Comparison of ENCODE assay signal across 8 cellular contexts in genomic region chr12:6375269-6376078, GRCh38. TPM values are rescaled to one million over a fixed set of nuclear protein-coding genes. Genes with fewer than 3 reads are reported as not detected.
DNase-seq lines count a peak whose midpoint lies in the region; ATAC-seq, FAIRE-seq and TF ChIP-seq lines count a peak whose summit lies in the region.

Gene SCNN1A, minus strand, starts transcription at chr12:6375563. Its CDS starts 780 bp downstream, at chr12:6374783.

- no peak for ATAC-seq in GM19395 (IDR thresholded peaks at IDR 0.05; ENCODE audit: unreplicated experiment)
- ATAC-seq in GM21723 (IDR thresholded peaks at IDR 0.05; ENCODE audit: unreplicated experiment) = no peak

- peak within 1 kb of the TSS; percentile 70 for H3K9ac ChIP-seq in keratinocyte (ENCODE audit: control insufficient read depth, extremely low read depth, insufficient read depth, low read length)
- H3K9ac ChIP-seq in subcutaneous abdominal adipose tissue (ENCODE audit: low read length in 5 of 5) = peak within 1 kb of the TSS in 3 of 5 donors; percentile 43 to 59 (median 49)

- no peaks in the 10 kb centered on the region for H3K36me3 Mint-ChIP-seq in T-helper 1 cell treated with Interleukin-12 subunit alpha and Interleukin-12 subunit beta and Interleukin-4 antibody, amounts not matched to agents 30 μg/mL and 1 μg/mL, for 36 hours (ENCODE audit: low read depth)

- H3K27me3 ChIP-seq in WERI-Rb-1 (ENCODE audit: insufficient read depth, low read depth, severe bottlenecking) (no peaks in the 10 kb centered on the region), keratinocyte (ENCODE audit: control insufficient read depth, extremely low read depth, insufficient read depth, low read length) (no peaks in the 10 kb centered on the region), subcutaneous abdominal adipose tissue (ENCODE audit: control insufficient read depth in 5 of 5, insufficient read depth in 4 of 5, low read length in 5 of 5) (no peaks in the 10 kb centered on the region)

- dilution Hi-C loops in keratinocyte (cut with MboI; ENCODE audit: extremely low pct_ligation_motif_present, low sequenced_read_pairs) = no loop called here

- no peaks in the 10 kb centered on the region for H3K9me3 ChIP-seq in WERI-Rb-1 (ENCODE audit: severe bottlenecking)
- no peaks in the 10 kb centered on the region for H3K9me3 ChIP-seq in keratinocyte (ENCODE audit: control insufficient read depth, low read depth, low read length)
- H3K9me3 ChIP-seq in subcutaneous abdominal adipose tissue (ENCODE audit: control insufficient read depth in 5 of 5, low read length in 5 of 5) = no peaks in the 10 kb centered on the region

- no peaks in the 10 kb centered on the region for H3K9me1 ChIP-seq in keratinocyte (ENCODE audit: control insufficient read depth, extremely low read depth, insufficient read depth, low read length)

- peak within 1 kb of the TSS; percentile 50 for H3K27ac ChIP-seq in WERI-Rb-1
- peak within 1 kb of the TSS; percentile 89 for H3K27ac ChIP-seq in keratinocyte (ENCODE audit: control insufficient read depth, insufficient read depth, low read length)
- peak within 1 kb of the TSS; percentile 30 for H3K27ac ChIP-seq in subcutaneous abdominal adipose tissue (ENCODE audit: low read depth, low read length)

- TF ChIP-seq CTCF in WERI-Rb-1 (IDR thresholded peaks at IDR 0.05; ENCODE audit: low read depth, low read length) (no peak), keratinocyte (optimal IDR thresholded peaks at IDR 0.05 in 1 of 3, IDR thresholded peaks at IDR 0.05 in 1 of 3, conservative IDR thresholded peaks at IDR 0.05 in 1 of 3; ENCODE audit: extremely low read depth in 1 of 3, insufficient read depth in 2 of 3, low read length in 3 of 3) (no peak)

- peaks cover 13% of the 10 kb centered on the region for H3K79me2 ChIP-seq in keratinocyte (ENCODE audit: control insufficient read depth, insufficient read depth, low read length)

- no peak within 1 kb of the TSS for H3K4me3 ChIP-seq in WERI-Rb-1 (ENCODE audit: low read depth, low read length)
- peak within 1 kb of the TSS; percentile 7 to 57 (median 45) for H3K4me3 ChIP-seq in keratinocyte (ENCODE audit: control insufficient read depth in 2 of 3, extremely low read depth in 1 of 3, insufficient read depth in 2 of 3, low read depth in 1 of 3, low read length in 3 of 3)
- peak within 1 kb of the TSS in 1 of 5 donors; percentile 20 for H3K4me3 ChIP-seq in subcutaneous abdominal adipose tissue (ENCODE audit: low read depth in 1 of 5, low read length in 5 of 5)

- no peaks in the 10 kb centered on the region for H3K36me3 ChIP-seq in WERI-Rb-1
- no peaks in the 10 kb centered on the region for H3K36me3 ChIP-seq in keratinocyte (ENCODE audit: control insufficient read depth in 2 of 2, extremely low read depth in 1 of 2, insufficient read depth in 2 of 2, low read length in 2 of 2)
- no peaks in the 10 kb centered on the region for H3K36me3 ChIP-seq in subcutaneous abdominal adipose tissue (ENCODE audit: control insufficient read depth in 5 of 5, insufficient read depth in 5 of 5, low read length in 5 of 5)

- H4K20me1 ChIP-seq in keratinocyte (ENCODE audit: control insufficient read depth, extremely low read depth, insufficient read depth, low read length) = no peaks in the 10 kb centered on the region

- peaks cover 26% of the 10 kb centered on the region for H3K4me1 Mint-ChIP-seq in T-helper 1 cell treated with Interleukin-12 subunit alpha and Interleukin-12 subunit beta and Interleukin-4 antibody, amounts not matched to agents 30 μg/mL and 1 μg/mL, for 36 hours (ENCODE audit: low read depth)

- H3K4me1 ChIP-seq in keratinocyte (ENCODE audit: control insufficient read depth, extremely low read depth, insufficient read depth, low read length) = peaks cover 80% of the 10 kb centered on the region
- H3K4me1 ChIP-seq in subcutaneous abdominal adipose tissue (ENCODE audit: control insufficient read depth in 5 of 5, insufficient read depth in 5 of 5, low read length in 5 of 5) = peaks cover 7 to 51% (median 35%) of the 10 kb centered on the region in 5 donors

- no peak for FAIRE-seq in keratinocyte (lab: Jason Lieb, UNC)

- peaks cover 9% of the 10 kb centered on the region for H3K27me3 Mint-ChIP-seq in T-helper 1 cell treated with Interleukin-12 subunit alpha and Interleukin-12 subunit beta and Interleukin-4 antibody, amounts not matched to agents 30 μg/mL and 1 μg/mL, for 36 hours (ENCODE audit: low read depth)

- H3K27ac Mint-ChIP-seq in T-helper 1 cell treated with Interleukin-12 subunit alpha and Interleukin-12 subunit beta and Interleukin-4 antibody, amounts not matched to agents 30 μg/mL and 1 μg/mL, for 36 hours = peak within 1 kb of the TSS; percentile 71

- H3K9me3 Mint-ChIP-seq in T-helper 1 cell treated with Interleukin-12 subunit alpha and Interleukin-12 subunit beta and Interleukin-4 antibody, amounts not matched to agents 30 μg/mL and 1 μg/mL, for 36 hours = no peaks in the 10 kb centered on the region

- no peak for DNase-seq in T-helper 1 cell
- DNase-seq in WERI-Rb-1 = no peak
- no peak for DNase-seq in keratinocyte (ENCODE audit: low read depth, low spot score)
- no peak for DNase-seq in superior temporal gyrus (ENCODE audit: extremely low spot score)

- H3K4me2 ChIP-seq in keratinocyte (ENCODE audit: control insufficient read depth, extremely low read depth, insufficient read depth, low read depth, low read length) = peak within 1 kb of the TSS; percentile 86

- peak within 1 kb of the TSS; percentile 40 for H3K4me3 Mint-ChIP-seq in T-helper 1 cell treated with Interleukin-12 subunit alpha and Interleukin-12 subunit beta and Interleukin-4 antibody, amounts not matched to agents 30 μg/mL and 1 μg/mL, for 36 hours

- peak within 1 kb of the TSS; percentile 42 for H2AFZ ChIP-seq in keratinocyte (ENCODE audit: control insufficient read depth, low read length)

RNA-seq across cellular contexts. Expression of gene SCNN1A, which starts in this region (rescaled TPM):
- polyA plus RNA-seq in keratinocyte = 3.8 to 13.2 TPM (median 11.1 TPM) in 3 replicates
- 21.9 TPM for polyA plus RNA-seq in keratinocyte (2011; ENCODE audit: low read depth)
- polyA plus RNA-seq in keratinocyte (2011; cell fraction: cytosol; rRNA removed) = 4.1 and 4.5 TPM in 2 replicates
- 20.5 and 22.3 TPM in 2 replicates for polyA plus RNA-seq in keratinocyte (2011; cell fraction: nucleus; rRNA removed)
- polyA plus RNA-seq in keratinocyte (2012; ENCODE audit: low replicate concordance) = 12.9 and 30.9 TPM in 2 replicates
- 9.3 to 37.2 TPM (median 15.6 TPM) in 3 replicates for polyA minus RNA-seq in keratinocyte
- 5.0 TPM for polyA minus RNA-seq in keratinocyte (2011; cell fraction: cytosol; rRNA and poly(A)+ RNA removed)
- 7.4 and 9.9 TPM in 2 replicates for polyA minus RNA-seq in keratinocyte (2011; cell fraction: nucleus; rRNA and poly(A)+ RNA removed)

Comparison
In these comparisons a context has a peak if more than half of its experiments do, and no peak if none do; other contexts are left out.
1. H3K27ac ChIP-seq: peak in every context shown above with its lines; median percentile 89 in keratinocyte; 50 in WERI-Rb-1; 30 in subcutaneous abdominal adipose tissue.